ENCODE assay signal across 19 cellular contexts in the genomic region with DNA sequence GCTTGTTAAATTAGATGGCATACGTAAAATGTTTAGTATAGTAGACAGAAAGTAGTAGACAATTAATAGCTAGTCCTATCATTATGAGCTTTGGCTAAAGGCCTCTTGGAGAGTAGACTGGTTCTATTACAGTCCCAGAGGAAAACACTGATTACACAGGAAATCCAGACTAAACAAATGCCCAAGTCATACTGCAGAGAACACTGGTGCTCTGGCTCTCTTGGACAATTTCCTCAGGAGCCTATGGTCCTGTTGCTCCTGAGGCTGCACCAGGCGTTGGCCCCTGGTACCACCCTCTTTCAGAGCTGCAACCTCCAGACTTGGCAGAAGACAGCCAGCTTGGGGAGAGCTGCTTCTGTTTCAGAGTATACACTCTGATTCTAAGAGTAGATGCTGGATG. TPM values are rescaled to one million over a fixed set of nuclear protein-coding genes. Genes with fewer than 3 reads are reported as not detected.
DNase-seq lines count a peak whose midpoint lies in the region; ATAC-seq, FAIRE-seq and TF ChIP-seq lines count a peak whose summit lies in the region.
"Had no signal": no experiment of that assay in that cellular context is flagged by ENCODE, and none has a peak within 500 bp of the region (broad histone marks: within the 10 kb centered on the region; RNA-seq: fewer than 3 reads in every experiment).

No MANE protein-coding gene starts in this region.

- H3K27me3 ChIP-seq in GM23248 (replicated peaks; ENCODE audit: insufficient read depth) = no peaks in the 10 kb centered on the region
- no peaks in the 10 kb centered on the region for H3K27me3 ChIP-seq in endothelial cell of umbilical vein (ENCODE audit: control insufficient read depth in 2 of 2, insufficient read depth in 2 of 2, low read length in 2 of 2)

- H4K20me1 ChIP-seq in GM23248 (ENCODE audit: insufficient read depth) (no peaks in the 10 kb centered on the region), endothelial cell of umbilical vein (replicated peaks; ENCODE audit: control insufficient read depth, extremely low read depth, insufficient read depth, low read length) (no peaks in the 10 kb centered on the region)

- intact Hi-C loops in endothelial cell of umbilical vein (cut with micrococcal nuclease) = no loop called here

- peak overlapping the region; percentile 34 for H3K27ac Mint-ChIP-seq in stimulated activated naive CD8-positive, alpha-beta T cell treated with anti-CD3 and anti-CD28 coated beads, Interleukin-15, Interleukin-2, amounts not matched to agents 100 ng/mL and 50 ng/mL, for 24 hours
- H3K27ac Mint-ChIP-seq in stimulated activated naive CD8-positive, alpha-beta T cell treated with anti-CD3 and anti-CD28 coated beads, Interleukin-15, amount 100 ng/mL, for 72 hours = no peak overlapping the region
- H3K27ac Mint-ChIP-seq: B cell had no signal

- ATAC-seq in stimulated activated naive CD8-positive, alpha-beta T cell treated with anti-CD3 and anti-CD28 coated beads, Interleukin-15, amount 100 ng/mL, for 72 hours = no peak
- ATAC-seq: HepG2 had no signal

- POLR2A ChIA-PET in endothelial cell of umbilical vein (lab: Charles Lee) = no interaction called here

- peaks cover 21% of the 10 kb centered on the region for H3K4me1 Mint-ChIP-seq in stimulated activated naive CD8-positive, alpha-beta T cell treated with anti-CD3 and anti-CD28 coated beads, Interleukin-15, Interleukin-2, amounts not matched to agents 100 ng/mL and 50 ng/mL, for 24 hours (ENCODE audit: low read depth)
- H3K4me1 Mint-ChIP-seq in stimulated activated naive CD8-positive, alpha-beta T cell treated with anti-CD3 and anti-CD28 coated beads, Interleukin-15, amount 100 ng/mL, for 72 hours = peaks cover 57% of the 10 kb centered on the region
- H3K4me1 Mint-ChIP-seq: B cell had no signal

- CTCF ChIA-PET in endothelial cell of umbilical vein (lab: Charles Lee) = interaction anchor here (1.2 kb wide), 1 partner anchor 15 kb away, joined by 4 read pairs; no protein-coding TSS in a partner anchor

- H3K4me1 ChIP-seq in GM23248 (ENCODE audit: insufficient read depth) = peaks cover 20% of the 10 kb centered on the region
- H3K4me1 ChIP-seq in endothelial cell of umbilical vein (ENCODE audit: control insufficient read depth, extremely low read depth, insufficient read depth, low read length) = peaks cover 56% of the 10 kb centered on the region

- WGBS in GM23248 (ENCODE audit: low coverage in 1 of 2, low lambda C conversion rate in 2 of 2, missing lambda C conversion rate in 2 of 2), 2 experiments = 100% methylated on average over 2 of the region's 2 CpGs

- TF ChIP-seq POLR2A in endothelial cell of umbilical vein (IDR thresholded peaks at IDR 0.05; ENCODE audit: low read depth, low read length) = no peak

- FAIRE-seq in endothelial cell of umbilical vein (lab: Jason Lieb, UNC) = peak; percentile 55
- FAIRE-seq: G401.6, H54, HepG2 had no signal

- no peaks in the 10 kb centered on the region for H3K9me2 ChIP-seq in GM23248 (ENCODE audit: insufficient read depth)

- H3K4me3 ChIP-seq in GM23248 (no peak overlapping the region), endothelial cell of umbilical vein (replicated peaks in 1 of 3; ENCODE audit: insufficient read depth in 1 of 3, low read depth in 1 of 3, low read length in 3 of 3) (no peak overlapping the region)
- H3K4me3 ChIP-seq: PC-9 had no signal

- no peak overlapping the region for H2AFZ ChIP-seq in GM23248
- no peak overlapping the region for H2AFZ ChIP-seq in endothelial cell of umbilical vein (ENCODE audit: low read depth, low read length)
- H2AFZ ChIP-seq: PC-9 had no signal

- in situ Hi-C loops in GM23248 (cut with MboI) = no loop called here

- no peaks in the 10 kb centered on the region for H3K27me3 Mint-ChIP-seq in stimulated activated naive CD8-positive, alpha-beta T cell treated with anti-CD3 and anti-CD28 coated beads, Interleukin-15, Interleukin-2, amounts not matched to agents 100 ng/mL and 50 ng/mL, for 24 hours
- H3K27me3 Mint-ChIP-seq in stimulated activated naive CD8-positive, alpha-beta T cell treated with anti-CD3 and anti-CD28 coated beads, Interleukin-15, amount 100 ng/mL, for 72 hours = no peaks in the 10 kb centered on the region
- H3K27me3 Mint-ChIP-seq: B cell had no signal

- H3K4me3 Mint-ChIP-seq in stimulated activated naive CD8-positive, alpha-beta T cell treated with anti-CD3 and anti-CD28 coated beads, Interleukin-15, Interleukin-2, amounts not matched to agents 100 ng/mL and 50 ng/mL, for 24 hours = no peak overlapping the region
- no peak overlapping the region for H3K4me3 Mint-ChIP-seq in stimulated activated naive CD8-positive, alpha-beta T cell treated with anti-CD3 and anti-CD28 coated beads, Interleukin-15, amount 100 ng/mL, for 72 hours
- H3K4me3 Mint-ChIP-seq: B cell, HFFc6 had no signal

- dilution Hi-C loops in endothelial cell of umbilical vein (cut with MboI; ENCODE audit: extremely low pct_ligation_motif_present, low sequenced_read_pairs) = no loop called here

- H3K27ac ChIP-seq in GM23248 (no peak overlapping the region), endothelial cell of umbilical vein (ENCODE audit: insufficient read depth, low read depth, low read length) (peak overlapping the region; percentile 97)
- H3K27ac ChIP-seq: PC-9 had no signal

- H3K4me2 ChIP-seq in GM23248 (ENCODE audit: unreplicated experiment) (no peak overlapping the region), endothelial cell of umbilical vein (ENCODE audit: insufficient read depth, low read length) (peak overlapping the region; percentile 10)
- H3K4me2 ChIP-seq: PC-9 had no signal

- H3K79me2 ChIP-seq in GM23248 (ENCODE audit: insufficient read depth) (no peaks in the 10 kb centered on the region), endothelial cell of umbilical vein (ENCODE audit: control insufficient read depth, insufficient read depth, low read length) (no peaks in the 10 kb centered on the region)

- H3K9ac ChIP-seq in GM23248 (no peak overlapping the region), endothelial cell of umbilical vein (replicated peaks; ENCODE audit: extremely low read depth, insufficient read depth, low read length) (no peak overlapping the region)

- peaks cover 92% of the 10 kb centered on the region for H3F3A ChIP-seq in GM23248 (ENCODE audit: insufficient read depth)

- H3K9me3 Mint-ChIP-seq in stimulated activated naive CD8-positive, alpha-beta T cell treated with anti-CD3 and anti-CD28 coated beads, Interleukin-15, Interleukin-2, amounts not matched to agents 100 ng/mL and 50 ng/mL, for 24 hours = no peaks in the 10 kb centered on the region
- H3K9me3 Mint-ChIP-seq in stimulated activated naive CD8-positive, alpha-beta T cell treated with anti-CD3 and anti-CD28 coated beads, Interleukin-15, amount 100 ng/mL, for 72 hours = no peaks in the 10 kb centered on the region
- H3K9me3 Mint-ChIP-seq: HFFc6 had no signal

- H3K36me3 ChIP-seq in GM23248 (ENCODE audit: low read depth) (peaks cover 97% of the 10 kb centered on the region), endothelial cell of umbilical vein (ENCODE audit: control insufficient read depth in 2 of 2, extremely low read depth in 1 of 2, insufficient read depth in 2 of 2, low read length in 2 of 2) (peaks cover 23 to 40% of the 10 kb centered on the region in 2 experiments)

- TF ChIP-seq CTCF in endothelial cell of umbilical vein (IDR thresholded peaks at IDR 0.05; ENCODE audit: extremely low read depth in 1 of 2, insufficient read depth in 1 of 2, low read depth in 1 of 2, low read length in 2 of 2) = no peak

- H3K9me1 ChIP-seq in endothelial cell of umbilical vein (replicated peaks; ENCODE audit: control insufficient read depth, extremely low read depth, insufficient read depth, low read length) = no peaks in the 10 kb centered on the region

- no peaks in the 10 kb centered on the region for H3K9me3 ChIP-seq in GM23248 (ENCODE audit: low read depth)
- no peaks in the 10 kb centered on the region for H3K9me3 ChIP-seq in endothelial cell of umbilical vein (replicated peaks; ENCODE audit: control insufficient read depth, insufficient read depth, low read length)

- H3K36me3 Mint-ChIP-seq in stimulated activated naive CD8-positive, alpha-beta T cell treated with anti-CD3 and anti-CD28 coated beads, Interleukin-15, Interleukin-2, amounts not matched to agents 100 ng/mL and 50 ng/mL, for 24 hours (ENCODE audit: low read depth) = peaks cover 93% of the 10 kb centered on the region

- no peak for DNase-seq in stimulated activated naive CD8-positive, alpha-beta T cell treated with anti-CD3 and anti-CD28 coated beads, Interleukin-15, amount 100 ng/mL, for 72 hours
- DNase-seq in GM23248 (peak; percentile 18), endothelial cell of umbilical vein (ENCODE audit: low read depth, low spot score) (peak; percentile 53), Ammon's horn (ENCODE audit: low spot score) (no peak), NCI-H524 treated with DMSO at 0.1 percent for 48 hours (lab: John Stamatoyannopoulos, UW) (no peak), dedifferentiated amniotic fluid mesenchymal stem cell (ENCODE audit: extremely low spot score) (no peak)
- DNase-seq: DMS79 treated with DMSO at 0.1 percent for 48 hours, HFFc6, KG1, NCI-H1436 treated with DMSO at 0.1 percent for 48 hours, NCI-H2029 treated with DMSO at 0.1 percent for 48 hours, NCI-H2171 treated with DMSO at 0.1 percent for 48 hours, NCI-H446 treated with DMSO at 0.1 percent for 48 hours, PC-9 had no signal

- BruUV-seq in endothelial cell of umbilical vein (replicated peaks; lab: Mats Ljungman, UMichigan) = no TSS peak

TF ChIP-seq in endothelial cell of umbilical vein, 7 proteins besides CTCF, POLR2A, EP300 and RAD21 (continues in another document):
- TF ChIP-seq GATA2 (IDR thresholded peaks at IDR 0.05; ENCODE audit: insufficient read depth, insufficient read length, low read depth, low read length) = no peak
- TF ChIP-seq JUN (IDR thresholded peaks at IDR 0.05; ENCODE audit: borderline replicate concordance, insufficient read depth, insufficient read length, low read depth) = no peak
- TF ChIP-seq, protein P1, sequence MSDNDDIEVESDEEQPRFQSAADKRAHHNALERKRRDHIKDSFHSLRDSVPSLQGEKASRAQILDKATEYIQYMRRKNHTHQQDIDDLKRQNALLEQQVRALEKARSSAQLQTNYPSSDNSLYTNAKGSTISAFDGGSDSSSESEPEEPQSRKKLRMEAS (IDR thresholded peaks at IDR 0.05; ENCODE audit: insufficient read depth, insufficient read length) = no peak
- TF ChIP-seq POLR2AphosphoS5 (IDR thresholded peaks at IDR 0.05; ENCODE audit: insufficient read depth, low read depth, low read length) = no peak

RNA-seq across cellular contexts. Expression of gene STAT1, which starts 41.8 kb away (rescaled TPM):
- total RNA-seq in GM23248 (2014; rRNA removed; shearing (Covaris generic)) = 227 and 232 TPM in 2 replicates
- polyA plus RNA-seq in GM23248 (2016; fragmentation: Nextera tagmentation; extraction: Ambion mirVana) (237 and 238 TPM in 2 replicates), endothelial cell of umbilical vein (56.1 and 64.2 TPM in 2 replicates)
- 59.2 and 67.6 TPM in 2 replicates for total RNA-seq in endothelial cell of umbilical vein
- polyA plus RNA-seq in endothelial cell of umbilical vein (2011; cell fraction: cytosol; rRNA removed) = 56.9 and 57.6 TPM in 2 replicates
- polyA plus RNA-seq in endothelial cell of umbilical vein (2011; cell fraction: nucleus; rRNA removed) = 108 and 111 TPM in 2 replicates
- 78.7 and 102 TPM in 2 replicates for polyA plus RNA-seq in endothelial cell of umbilical vein (2012)
- polyA minus RNA-seq in endothelial cell of umbilical vein = 132 and 160 TPM in 2 replicates
- 25.5 TPM for polyA minus RNA-seq in endothelial cell of umbilical vein (2011; cell fraction: cytosol; rRNA and poly(A)+ RNA removed)
- 147 and 163 TPM in 2 replicates for polyA minus RNA-seq in endothelial cell of umbilical vein (2011; cell fraction: nucleus; rRNA and poly(A)+ RNA removed)

Comparison
In these comparisons a context has a peak if more than half of its experiments do, and no peak if none do; other contexts are left out.
1. DNase-seq: peak in GM23248 (single experiment) and endothelial cell of umbilical vein (single experiment); none in stimulated activated naive CD8-positive, alpha-beta T cell treated with anti-CD3 and anti-CD28 coated beads, Interleukin-15, amount 100 ng/mL, for 72 hours (0 of 2), Ammon's horn (single experiment), NCI-H524 treated with DMSO at 0.1 percent for 48 hours (single experiment) and dedifferentiated amniotic fluid mesenchymal stem cell (single experiment).